ENCODE assay signal across 8 cellular contexts in the genomic region with DNA sequence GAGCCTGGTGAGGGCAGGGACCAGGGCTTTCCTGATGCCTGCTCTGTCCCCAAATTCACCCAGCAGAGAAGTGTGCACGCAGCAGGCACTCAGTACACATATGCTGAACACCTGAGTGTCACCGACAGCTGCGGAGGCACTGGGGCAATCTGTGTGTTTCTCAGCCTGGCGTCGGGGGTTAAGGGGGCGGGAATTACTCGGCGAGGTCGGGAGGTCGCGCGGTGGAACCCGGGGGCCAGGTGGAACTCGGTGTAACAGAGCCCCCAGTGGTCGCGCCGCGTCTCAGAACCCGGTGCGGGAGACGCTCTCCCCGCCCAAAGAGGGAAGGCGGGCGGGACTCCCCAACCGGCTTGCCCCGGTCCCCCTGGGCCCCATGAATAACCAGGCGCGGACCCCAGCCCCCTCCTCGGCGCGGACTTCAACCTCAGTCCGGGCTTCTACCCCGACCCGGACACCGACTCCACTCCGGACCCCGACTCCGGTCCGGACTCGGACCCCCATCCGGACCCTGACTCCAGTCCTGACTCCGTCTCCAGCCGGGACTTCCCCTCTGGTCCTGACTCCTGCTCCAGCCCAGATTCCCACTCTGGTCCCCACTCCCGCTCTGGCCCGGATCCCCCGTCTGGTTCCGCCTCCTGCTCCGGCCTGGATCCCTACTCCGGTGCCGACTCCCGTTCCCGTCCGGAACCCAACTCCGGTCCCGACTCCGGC. TPM values are rescaled to one million over a fixed set of nuclear protein-coding genes. Genes with fewer than 3 reads are reported as not detected.
DNase-seq lines count a peak whose midpoint lies in the region; ATAC-seq lines count a peak whose summit lies in the region.

A gene with protein sequence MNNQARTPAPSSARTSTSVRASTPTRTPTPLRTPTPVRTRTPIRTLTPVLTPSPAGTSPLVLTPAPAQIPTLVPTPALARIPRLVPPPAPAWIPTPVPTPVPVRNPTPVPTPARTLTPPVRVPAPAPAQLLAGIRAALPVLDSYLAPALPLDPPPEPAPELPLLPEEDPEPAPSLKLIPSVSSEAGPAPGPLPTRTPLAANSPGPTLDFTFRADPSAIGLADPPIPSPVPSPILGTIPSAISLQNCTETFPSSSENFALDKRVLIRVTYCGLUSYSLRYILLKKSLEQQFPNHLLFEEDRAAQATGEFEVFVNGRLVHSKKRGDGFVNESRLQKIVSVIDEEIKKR (plus strand): TSS at position 300 of the 711 bp plus-strand sequence. CDS start 74 bp downstream, at position 374.

- peak within 1 kb of the TSS; percentile 82 for H3K4me3 ChIP-seq in iPS-11a (ENCODE audit: low read depth, low read length)

- DNase-seq in NCI-H748 (lab: John Stamatoyannopoulos, UW; ENCODE audit: unreplicated experiment) (peak; percentile 40), NCI-H748 treated with DMSO at 0.1 percent for 48 hours (lab: John Stamatoyannopoulos, UW) (no peak), mucosa of gallbladder (ENCODE audit: low spot score) (no peak)
- DNase-seq in activated T-cell treated with anti-CD3 and anti-CD28 coated beads, Interleukin-2, amount 50 U/mL, for 4 hours: no peak

- ATAC-seq in activated T-cell treated with anti-CD3 and anti-CD28 coated beads, Interleukin-2, amount 50 U/mL, for 4 hours: peak; percentile 74 to 78
- ATAC-seq in HG02981 (IDR thresholded peaks at IDR 0.05; ENCODE audit: unreplicated experiment): no peak
- ATAC-seq in HG03108 (IDR thresholded peaks at IDR 0.05; ENCODE audit: unreplicated experiment): no peak

- peaks cover 58% of the 10 kb centered on the region for H3K27me3 Mint-ChIP-seq in activated T-cell treated with anti-CD3 and anti-CD28 coated beads, Interleukin-2, amount 50 U/mL, for 4 hours (ENCODE audit: low read depth)
- H3K27me3 Mint-ChIP-seq in stimulated activated naive CD8-positive, alpha-beta T cell treated with anti-CD3 and anti-CD28 coated beads, Interleukin-15, Interleukin-2, amounts not matched to agents 100 ng/mL and 50 ng/mL, for 24 hours: peaks cover 45% of the 10 kb centered on the region

- peak within 1 kb of the TSS; percentile 70 for H3K4me3 Mint-ChIP-seq in activated T-cell treated with anti-CD3 and anti-CD28 coated beads, Interleukin-2, amount 50 U/mL, for 4 hours
- H3K4me3 Mint-ChIP-seq in stimulated activated naive CD8-positive, alpha-beta T cell treated with anti-CD3 and anti-CD28 coated beads, Interleukin-15, Interleukin-2, amounts not matched to agents 100 ng/mL and 50 ng/mL, for 24 hours: peak within 1 kb of the TSS; percentile 76

- H3K36me3 Mint-ChIP-seq in activated T-cell treated with anti-CD3 and anti-CD28 coated beads, Interleukin-2, amount 50 U/mL, for 4 hours (ENCODE audit: insufficient read depth): peaks cover 2% of the 10 kb centered on the region
- H3K36me3 Mint-ChIP-seq in stimulated activated naive CD8-positive, alpha-beta T cell treated with anti-CD3 and anti-CD28 coated beads, Interleukin-15, Interleukin-2, amounts not matched to agents 100 ng/mL and 50 ng/mL, for 24 hours (ENCODE audit: low read depth): no peaks in the 10 kb centered on the region

- H3K27ac Mint-ChIP-seq in stimulated activated naive CD8-positive, alpha-beta T cell treated with anti-CD3 and anti-CD28 coated beads, Interleukin-15, Interleukin-2, amounts not matched to agents 100 ng/mL and 50 ng/mL, for 24 hours: peak within 1 kb of the TSS; percentile 11

- H3K4me1 Mint-ChIP-seq in activated T-cell treated with anti-CD3 and anti-CD28 coated beads, Interleukin-2, amount 50 U/mL, for 4 hours (ENCODE audit: low read depth): peaks cover 12% of the 10 kb centered on the region
- peaks cover 19% of the 10 kb centered on the region for H3K4me1 Mint-ChIP-seq in stimulated activated naive CD8-positive, alpha-beta T cell treated with anti-CD3 and anti-CD28 coated beads, Interleukin-15, Interleukin-2, amounts not matched to agents 100 ng/mL and 50 ng/mL, for 24 hours (ENCODE audit: low read depth)

- H3K9me3 Mint-ChIP-seq in activated T-cell treated with anti-CD3 and anti-CD28 coated beads, Interleukin-2, amount 50 U/mL, for 4 hours: no peaks in the 10 kb centered on the region
- no peaks in the 10 kb centered on the region for H3K9me3 Mint-ChIP-seq in stimulated activated naive CD8-positive, alpha-beta T cell treated with anti-CD3 and anti-CD28 coated beads, Interleukin-15, Interleukin-2, amounts not matched to agents 100 ng/mL and 50 ng/mL, for 24 hours

RNA-seq across cellular contexts. Expression of the gene that starts here (rescaled TPM):
- total RNA-seq in activated T-cell treated with anti-CD3 and anti-CD28 coated beads, Interleukin-2, amount 50 U/mL, for 4 hours: not detected
- not detected for total RNA-seq in mucosa of gallbladder

Comparison
In these comparisons a context has a peak if more than half of its experiments do, and no peak if none do; other contexts are left out.
1. Peak in ATAC-seq in activated T-cell treated with anti-CD3 and anti-CD28 coated beads, Interleukin-2, amount 50 U/mL, for 4 hours; RNA of the gene not detected or under 1 TPM.